ENCODE assay signal across 20 cellular contexts in the genomic region with DNA sequence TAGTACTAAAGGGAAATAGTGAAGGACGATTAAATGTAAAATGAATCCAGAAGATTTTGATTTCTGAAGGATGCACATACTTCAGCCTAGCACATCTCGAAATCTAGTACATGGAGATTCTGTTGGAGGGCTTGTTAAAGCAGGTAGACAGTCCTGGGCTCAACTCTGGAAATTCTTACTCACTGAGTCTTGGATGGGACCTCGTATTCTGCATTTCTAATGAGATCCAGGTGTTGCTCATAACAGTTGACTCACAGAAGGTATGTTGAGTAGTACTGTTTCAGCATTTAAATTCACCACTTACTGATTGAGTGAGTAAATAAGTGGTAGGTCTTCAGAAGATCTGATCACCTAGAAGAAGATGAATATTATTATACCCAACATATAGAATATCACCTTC.
"Had no signal": no experiment of that assay in that cellular context is flagged by ENCODE, and none has a peak within 500 bp of the region (broad histone marks: within the 10 kb centered on the region; RNA-seq: fewer than 3 reads in every experiment).

No MANE protein-coding gene starts in this region.

- H3K27ac ChIP-seq: RWPE1 had no signal

- DNase-seq: KBM-7, MV-4-11, NCI-H1048, NCI-H1105, NCI-H1417, NCI-H1436 treated with DMSO at 0.1 percent for 48 hours, NCI-H1694, NCI-H1930, NCI-H2081, NCI-H2107, NCI-H226, NCI-H446, NCI-H510A, NCI-H524 treated with DMSO at 0.1 percent for 48 hours, NCI-H69, NCI-H774, PC-3, SHP77, SK-N-SH had no signal

- H3K9me3 ChIP-seq: SK-N-SH had no signal

- H3K9me2 ChIP-seq: SK-N-SH had no signal

- H3K4me2 ChIP-seq: SK-N-SH had no signal
